In genomic region chr3:64196236-64196929, GRCh38 we compare ENCODE assay signal across 20 cellular contexts. TPM values are rescaled to one million over a fixed set of nuclear protein-coding genes. Genes with fewer than 3 reads are reported as not detected.
DNase-seq lines count a peak whose midpoint lies in the region; ATAC-seq and TF ChIP-seq lines count a peak whose summit lies in the region.
"Had no signal": no experiment of that assay in that cellular context is flagged by ENCODE, and none has a peak within 500 bp of the region (broad histone marks: within the 10 kb centered on the region; RNA-seq: fewer than 3 reads in every experiment).

No MANE protein-coding gene starts in this region.

- H3K4ac ChIP-seq in IMR-90 (ENCODE audit: low read depth, low read length) = no peak overlapping the region

- in situ Hi-C loops in IMR-90 (cut with MboI; ENCODE audit: low sequenced_read_pairs) = no loop called here

- no peak overlapping the region for H2AK5ac ChIP-seq in IMR-90 (ENCODE audit: low read depth, low read length)

- H3K9me3 ChIP-seq in IMR-90 (ENCODE audit: control insufficient read depth, insufficient read depth, low read length) (no peaks in the 10 kb centered on the region), esophagus muscularis mucosa (no peaks in the 10 kb centered on the region)

- no peak overlapping the region; the same call in 1 of the 2 replicates for H4K5ac ChIP-seq in IMR-90 (ENCODE audit: low read depth, low read length)

- peaks cover 22% of the 10 kb centered on the region for H3K9me3 Mint-ChIP-seq in mesothelial cell of epicardium

- no peak overlapping the region for H3K23ac ChIP-seq in IMR-90 (ENCODE audit: low read depth, low read length)

- no peak for TF ChIP-seq RAD21 in IMR-90 (IDR thresholded peaks at IDR 0.05; ENCODE audit: low read length)

- peak overlapping the region; percentile 34 for H3K27ac Mint-ChIP-seq in mesothelial cell of epicardium
- H3K27ac Mint-ChIP-seq: CD8-positive, alpha-beta T cell had no signal

- H3K36me3 ChIP-seq in H7 (replicated peaks; ENCODE audit: control insufficient read depth, insufficient read depth, low read length) = no peaks in the 10 kb centered on the region
- peaks cover 13% of the 10 kb centered on the region for H3K36me3 ChIP-seq in IMR-90 (ENCODE audit: control insufficient read depth, insufficient read depth, low read length)
- peaks cover 0 to 17% (median 6%) of the 10 kb centered on the region in 4 donors for H3K36me3 ChIP-seq in esophagus muscularis mucosa

- H3K18ac ChIP-seq in IMR-90 (ENCODE audit: low read depth, low read length) = peak overlapping the region; percentile 54; the same call in 1 of the 2 replicates

- H3K27me3 ChIP-seq in H7 (ENCODE audit: control insufficient read depth, insufficient read depth, low read length) (no peaks in the 10 kb centered on the region), IMR-90 (ENCODE audit: control insufficient read depth, insufficient read depth, low read length) (no peaks in the 10 kb centered on the region), esophagus muscularis mucosa (no peaks in the 10 kb centered on the region)
- H3K27me3 ChIP-seq: BLaER1 treated with 17β-estradiol and CSF1 and Interleukin-3, amounts not matched to agents 10 nM and 100 nM had no signal

- CTCF ChIA-PET in IMR-90 (lab: Yijun Ruan, JAX) = no interaction called here

- TF ChIP-seq EP300 in esophagus muscularis mucosa (IDR thresholded peaks at IDR 0.05) = no peak

- H2BK15ac ChIP-seq in IMR-90 (ENCODE audit: low read depth, low read length) = no peak overlapping the region

- POLR2A ChIA-PET in IMR-90 (lab: Charles Lee; ENCODE audit: unreplicated experiment) = interaction anchor here (0.7 kb wide), 1 partner anchor 70 kb away, joined by 3 read pairs; no protein-coding TSS in a partner anchor

- H3K4me1 Mint-ChIP-seq in mesothelial cell of epicardium = peaks cover 7% of the 10 kb centered on the region

- peak overlapping the region; percentile 43; the same call in 1 of the 2 replicates for H3K4me2 ChIP-seq in IMR-90 (ENCODE audit: low read depth, low read length)
- H3K4me2 ChIP-seq: A549; BLaER1 treated with 17β-estradiol and CSF1 and Interleukin-3, amounts not matched to agents 10 nM and 100 nM; PC-9 had no signal

- WGBS in IMR-90 (ENCODE audit: extremely low coverage in 2 of 2, insufficient read length in 1 of 2), 2 experiments = no CpG with 5 or more reads among the region's 5 CpGs
- WGBS in esophagus muscularis mucosa = 64% methylated on average over 5 of the region's 5 CpGs

- dilution Hi-C loops in IMR-90 (cut with HindIII; ENCODE audit: low sequenced_read_pairs, unreplicated experiment) = no loop called here

- no peaks in the 10 kb centered on the region for H3K27me3 Mint-ChIP-seq in mesothelial cell of epicardium (ENCODE audit: low read depth)

- no peak overlapping the region for H3K9ac ChIP-seq in IMR-90 (ENCODE audit: low read depth, low read length)
- H3K9ac ChIP-seq: BLaER1 treated with 17β-estradiol and CSF1 and Interleukin-3, amounts not matched to agents 10 nM and 100 nM had no signal

- H3K4me3 ChIP-seq in H7 (ENCODE audit: insufficient read depth, low read depth, low read length) (no peak overlapping the region), IMR-90 (ENCODE audit: insufficient read depth, low read depth, low read length) (no peak overlapping the region), esophagus muscularis mucosa (no peak overlapping the region)
- H3K4me3 ChIP-seq: A549; BLaER1 treated with 17β-estradiol and CSF1 and Interleukin-3, amounts not matched to agents 10 nM and 100 nM; PC-9 had no signal

- H2BK5ac ChIP-seq in IMR-90 (ENCODE audit: low read depth, low read length, poor library complexity, severe bottlenecking) = no peak overlapping the region

- H4K8ac ChIP-seq in IMR-90 (ENCODE audit: low read depth in 2 of 2, low read length in 2 of 2) = peak overlapping the region in 1 of 2 experiments; percentile 47; a peak in 2 of 4 replicates

- no peak for TF ChIP-seq CTCF in IMR-90 (conservative IDR thresholded peaks at IDR 0.05; ENCODE audit: low read depth, low read length)
- no peak for TF ChIP-seq CTCF in esophagus muscularis mucosa (IDR thresholded peaks at IDR 0.05)
- TF ChIP-seq CTCF in mesothelial cell of epicardium (IDR thresholded peaks at IDR 0.05; ENCODE audit: unreplicated experiment) = no peak

- peak; percentile 17 for DNase-seq in H7
- no peak for DNase-seq in IMR-90
- no peak for DNase-seq in esophagus muscularis mucosa (ENCODE audit: extremely low spot score)
- DNase-seq in mesothelial cell of epicardium (ENCODE audit: low spot score in 2 of 2, unreplicated experiment in 2 of 2) = no peak
- DNase-seq in cerebellar nuclear complex (lab: John Stamatoyannopoulos, UW) = no peak
- no peak for DNase-seq in GM19238 (ENCODE audit: insufficient read length, low spot score)
- DNase-seq: Calu3; CD8-positive, alpha-beta T cell; DMS53; NCI-H1048; NCI-H146; NCI-H2029 treated with DMSO at 0.1 percent for 48 hours; NCI-H2171; NCI-H526; PC-9 had no signal

- no peak for ATAC-seq in IMR-90 (ENCODE audit: low read depth)
- ATAC-seq in HG03520 (IDR thresholded peaks at IDR 0.05; ENCODE audit: unreplicated experiment) = no peak
- ATAC-seq: A549; CD8-positive, alpha-beta T cell; HepG2 had no signal

- no peak overlapping the region for H3K4me3 Mint-ChIP-seq in mesothelial cell of epicardium
- H3K4me3 Mint-ChIP-seq: CD8-positive, alpha-beta T cell had no signal

- H3K36me3 Mint-ChIP-seq in mesothelial cell of epicardium = peaks cover 42% of the 10 kb centered on the region
- H3K36me3 Mint-ChIP-seq: CD8-positive, alpha-beta T cell had no signal

- H4K91ac ChIP-seq in IMR-90 (ENCODE audit: insufficient read depth, low read depth, low read length) = peak overlapping the region; percentile 9; the same call in 1 of the 2 replicates

- no peak overlapping the region for H2AFZ ChIP-seq in IMR-90 (replicated peaks; ENCODE audit: low read length, poor library complexity)
- H2AFZ ChIP-seq: PC-9 had no signal

- H3K4me1 ChIP-seq in IMR-90 (ENCODE audit: control insufficient read depth, insufficient read depth, low read length) = peaks cover under 1% of the 10 kb centered on the region; the same call in 1 of the 2 replicates
- H3K4me1 ChIP-seq in esophagus muscularis mucosa = peaks cover 8 to 61% (median 50%) of the 10 kb centered on the region in 4 donors

- peaks cover 12% of the 10 kb centered on the region for H3K9me1 ChIP-seq in IMR-90 (ENCODE audit: insufficient read depth, low read length)

- TF ChIP-seq POLR2A in IMR-90 (IDR thresholded peaks at IDR 0.05; ENCODE audit: low read depth, low read length) (no peak), esophagus muscularis mucosa (IDR thresholded peaks at IDR 0.05; ENCODE audit: low read depth) (no peak)

- H2AK9ac ChIP-seq in IMR-90 (replicated peaks; ENCODE audit: low read depth, low read length, poor library complexity) = no peak overlapping the region

- no peak overlapping the region for H3K56ac ChIP-seq in IMR-90 (ENCODE audit: extremely low read depth, insufficient read depth, low read length)

- no peak overlapping the region for H2BK120ac ChIP-seq in IMR-90 (ENCODE audit: low read depth, low read length)

- intact Hi-C loops in IMR-90 (cut with micrococcal nuclease) (no loop called here), esophagus muscularis mucosa (cut with DNase I) (no loop called here)

- no TSS peak for BruUV-seq in IMR-90 (replicated peaks; lab: Mats Ljungman, UMichigan)

- H3K27ac ChIP-seq in IMR-90 (ENCODE audit: insufficient read depth, low read length) = no peak overlapping the region
- H3K27ac ChIP-seq in esophagus muscularis mucosa (replicated peaks in 1 of 4) = peak overlapping the region; percentile 45 to 51 (median 46)
- H3K27ac ChIP-seq: A549; BLaER1 treated with 17β-estradiol and CSF1 and Interleukin-3, amounts not matched to agents 10 nM and 100 nM; PC-9; RWPE1 had no signal

- peaks cover 6% of the 10 kb centered on the region; the same call in 1 of the 2 replicates for H4K20me1 ChIP-seq in IMR-90 (ENCODE audit: insufficient read depth, low read length)
- H4K20me1 ChIP-seq: BLaER1 treated with 17β-estradiol and CSF1 and Interleukin-3, amounts not matched to agents 10 nM and 100 nM had no signal

- peak overlapping the region; percentile 16; the same call in 1 of the 2 replicates for H2BK20ac ChIP-seq in IMR-90 (ENCODE audit: low read depth, low read length)

- H3K14ac ChIP-seq in IMR-90 (replicated peaks; ENCODE audit: low read depth, low read length) = peak overlapping the region; percentile 1; the same call in 1 of the 2 replicates

- peaks cover 26 to 55% of the 10 kb centered on the region in 2 experiments for H3K79me1 ChIP-seq in IMR-90 (ENCODE audit: low read depth in 1 of 2, low read length in 2 of 2)

TF ChIP-seq in IMR-90, 13 proteins besides CTCF, POLR2A, EP300 and RAD21 (continues in another document):
- no peak for TF ChIP-seq MXI1 (IDR thresholded peaks at IDR 0.05; ENCODE audit: borderline replicate concordance, low read depth, low read length)
- no peak for TF ChIP-seq BHLHE40 (IDR thresholded peaks at IDR 0.05; ENCODE audit: low read depth, low read length)
- no peak for TF ChIP-seq NFE2L2 (IDR thresholded peaks at IDR 0.05; ENCODE audit: low read depth, low read length)
- no peak for TF ChIP-seq SMC3 (IDR thresholded peaks at IDR 0.05; ENCODE audit: low read depth, low read length)
- TF ChIP-seq MAFK (IDR thresholded peaks at IDR 0.05; ENCODE audit: low read depth, low read length) = no peak
- TF ChIP-seq CHD1 (IDR thresholded peaks at IDR 0.05; ENCODE audit: low read depth, low read length) = no peak
- TF ChIP-seq FOS (IDR thresholded peaks at IDR 0.05; ENCODE audit: low read depth, low read length) = no peak
- no peak for TF ChIP-seq RFX5 (IDR thresholded peaks at IDR 0.05; ENCODE audit: low read depth, low read length)
- TF ChIP-seq RCOR1 (IDR thresholded peaks at IDR 0.05; ENCODE audit: insufficient replicate concordance, low read length) = no peak
- TF ChIP-seq USF2 (IDR thresholded peaks at IDR 0.05; ENCODE audit: low read depth, low read length) = no peak
- no peak for TF ChIP-seq CEBPB (IDR thresholded peaks at IDR 0.05; ENCODE audit: low read depth, low read length)

RNA-seq across cellular contexts. Expression of gene PRICKLE2, which starts 28.9 kb away (rescaled TPM):
- 1.5 and 1.7 TPM in 2 replicates for total RNA-seq in H7 (2014; rRNA removed; shearing (Covaris generic))
- total RNA-seq in IMR-90 (2012; rRNA removed) (14.2 and 16.7 TPM in 2 replicates), esophagus muscularis mucosa (10 to 100 TPM; 71.8 to 99.9 (median 84.4) TPM), mesothelial cell of epicardium (41.3 to 46.2 TPM (median 43.2 TPM) in 3 replicates)
- 4.1 TPM in 2 replicates for polyA plus RNA-seq in IMR-90 (2012; rRNA removed)
- polyA plus RNA-seq in IMR-90 (2012; cell fraction: cytosol; rRNA removed) = 2.0 and 2.4 TPM in 2 replicates
- polyA plus RNA-seq in IMR-90 (2012; cell fraction: nucleus; rRNA removed; ENCODE audit: low replicate concordance) = 12.8 and 23.0 TPM in 2 replicates
- total RNA-seq: CD8-positive, alpha-beta T cell had no signal
